In genomic region chr1:145979746-145980435, GRCh38 we compare ENCODE assay signal across 8 cellular contexts. TPM values are rescaled to one million over a fixed set of nuclear protein-coding genes. Genes with fewer than 3 reads are reported as not detected.
A peak's percentile ranks its signal among the peaks of the same experiment; 100 is the strongest.
DNase-seq lines count a peak whose midpoint lies in the region; ATAC-seq and TF ChIP-seq lines count a peak whose summit lies in the region.

No MANE protein-coding gene starts in this region.

- DNase-seq in HT1080 (ENCODE audit: low read depth) = peak; percentile 50
- DNase-seq in ascending aorta (ENCODE audit: low spot score in 2 of 2) = peak in 1 of 2 donors; percentile 76
- DNase-seq in endothelial cell (ENCODE audit: low spot score) = no peak
- no peak for DNase-seq in omental fat pad (ENCODE audit: low spot score)
- no peak for DNase-seq in activated effector memory CD4-positive, alpha-beta T cell treated with anti-CD3 and anti-CD28 coated beads, Interleukin-2, amount 50 U/mL, for 16 hours

- ATAC-seq in GM19035 (IDR thresholded peaks at IDR 0.05; ENCODE audit: unreplicated experiment) = peak; percentile 31
- ATAC-seq in omental fat pad (ENCODE audit: low FRiP score) = no peak
- ATAC-seq in HG03460 (IDR thresholded peaks at IDR 0.05; ENCODE audit: unreplicated experiment) = no peak

- peak overlapping the region; percentile 63 to 78 for H3K9ac ChIP-seq in mucosa of rectum (ENCODE audit: low read depth in 1 of 2, low read length in 2 of 2)

- H3K4me3 ChIP-seq in ascending aorta (peak overlapping the region; percentile 18 to 40), mucosa of rectum (ENCODE audit: low read length in 2 of 2) (peak overlapping the region; percentile 44 to 46)

- intact Hi-C loops in ascending aorta (cut with DNase I) = loop anchor here (1.0 to 5.0 kb wide), 3 partner anchors 16 to 88 kb away; partner anchors contain the start of gene TXNIP

- H3K36me3 ChIP-seq in ascending aorta = peaks cover 0 to 3% of the 10 kb centered on the region in 2 donors
- no peaks in the 10 kb centered on the region for H3K36me3 ChIP-seq in mucosa of rectum (ENCODE audit: control insufficient read depth in 2 of 2, insufficient read depth in 2 of 2, low read length in 2 of 2)

- H3K9me3 ChIP-seq in ascending aorta = no peaks in the 10 kb centered on the region
- no peaks in the 10 kb centered on the region for H3K9me3 ChIP-seq in mucosa of rectum (ENCODE audit: control insufficient read depth in 2 of 2, low read length in 2 of 2)

- H3K27ac Mint-ChIP-seq in endothelial cell (ENCODE audit: unreplicated experiment) = no peak overlapping the region

- peaks cover 3% of the 10 kb centered on the region for H3K27me3 Mint-ChIP-seq in endothelial cell (ENCODE audit: unreplicated experiment)

- H3K36me3 Mint-ChIP-seq in endothelial cell (ENCODE audit: low read depth, unreplicated experiment) = no peaks in the 10 kb centered on the region

- no peak for TF ChIP-seq CTCF in ascending aorta (IDR thresholded peaks at IDR 0.05)
- no peak for TF ChIP-seq CTCF in endothelial cell (IDR thresholded peaks at IDR 0.05; ENCODE audit: unreplicated experiment)
- TF ChIP-seq CTCF in omental fat pad (IDR thresholded peaks at IDR 0.05) = no peak

- no peak overlapping the region for H3K4me3 Mint-ChIP-seq in endothelial cell (ENCODE audit: unreplicated experiment)

- H3K4me1 ChIP-seq in ascending aorta = peaks cover 36 to 66% of the 10 kb centered on the region in 2 donors
- peaks cover 57 to 65% of the 10 kb centered on the region in 2 donors for H3K4me1 ChIP-seq in mucosa of rectum (ENCODE audit: control insufficient read depth in 2 of 2, insufficient read depth in 2 of 2, low read length in 2 of 2)

- no peaks in the 10 kb centered on the region for H3K9me3 Mint-ChIP-seq in endothelial cell (ENCODE audit: unreplicated experiment)

- H3K4me1 Mint-ChIP-seq in endothelial cell (ENCODE audit: unreplicated experiment) = peaks cover 14% of the 10 kb centered on the region

- H3K27ac ChIP-seq in ascending aorta (peak overlapping the region; percentile 90 to 98), mucosa of rectum (ENCODE audit: low read depth in 2 of 2, low read length in 2 of 2) (peak overlapping the region; percentile 97 to 99)

- H3K27me3 ChIP-seq in ascending aorta (no peaks in the 10 kb centered on the region), mucosa of rectum (ENCODE audit: control insufficient read depth in 2 of 2, insufficient read depth in 2 of 2, low read length in 2 of 2) (no peaks in the 10 kb centered on the region)

RNA-seq across cellular contexts. Expression of gene POLR3GL, which starts 15.4 kb away (rescaled TPM):
- 6.6 and 8.3 TPM in 2 replicates for total RNA-seq in HT1080 (2014; rRNA removed; shearing (Covaris generic))
- polyA plus RNA-seq in HT1080 (2015; cell fraction: cytosol; rRNA removed) = 11.9 and 12.1 TPM in 2 replicates
- 4.8 and 6.5 TPM in 2 replicates for polyA plus RNA-seq in HT1080 (2015; cell fraction: nucleus; rRNA removed)
- total RNA-seq in ascending aorta (22.9 TPM), endothelial cell (ENCODE audit: unreplicated experiment) (12.4 TPM), omental fat pad (10 to 100 TPM; 19.0 to 31.4 (median 24.0) TPM)

RNA-seq across cellular contexts. Expression of gene ANKRD34A, which starts 15.5 kb away (rescaled TPM):
- total RNA-seq in HT1080 (2014; rRNA removed; shearing (Covaris generic)) = 0.94 and 1.1 TPM in 2 replicates
- polyA plus RNA-seq in HT1080 (2015; cell fraction: cytosol; rRNA removed) = 0.75 and 0.81 TPM in 2 replicates
- polyA plus RNA-seq in HT1080 (2015; cell fraction: nucleus; rRNA removed) = 2.7 and 3.1 TPM in 2 replicates
- total RNA-seq in ascending aorta (13.6 TPM), endothelial cell (ENCODE audit: unreplicated experiment) (0.56 TPM), omental fat pad (1 to 10 TPM in 1 of 4 donors, under 1 TPM in 3; 0.32 to 1.7 (median 0.58) TPM)

RNA-seq across cellular contexts. Expression of gene TXNIP, which starts 16.5 kb away (rescaled TPM):
- total RNA-seq in HT1080 (2014; rRNA removed; shearing (Covaris generic)) = 10.4 and 11.9 TPM in 2 replicates
- 44.8 and 66.1 TPM in 2 replicates for polyA plus RNA-seq in HT1080 (2015; cell fraction: cytosol; rRNA removed)
- 201 and 248 TPM in 2 replicates for polyA plus RNA-seq in HT1080 (2015; cell fraction: nucleus; rRNA removed)
- total RNA-seq in ascending aorta = 877 TPM
- total RNA-seq in endothelial cell (ENCODE audit: unreplicated experiment) = 107 TPM
- 1,000 to 10,000 TPM; 1,118 to 3,262 (median 1,971) TPM for total RNA-seq in omental fat pad

RNA-seq across cellular contexts. Expression of gene LIX1L, which starts 22.1 kb away (rescaled TPM):
- total RNA-seq in HT1080 (2014; rRNA removed; shearing (Covaris generic)) = 16.3 and 24.7 TPM in 2 replicates
- 44.5 and 52.9 TPM in 2 replicates for polyA plus RNA-seq in HT1080 (2015; cell fraction: cytosol; rRNA removed)
- polyA plus RNA-seq in HT1080 (2015; cell fraction: nucleus; rRNA removed) = 22.7 and 25.6 TPM in 2 replicates
- total RNA-seq in ascending aorta (44.0 TPM), endothelial cell (ENCODE audit: unreplicated experiment) (83.3 TPM), omental fat pad (10 to 100 TPM; 15.4 to 34.0 (median 28.3) TPM)

RNA-seq across cellular contexts. Expression of gene HJV, which starts 41.6 kb away (rescaled TPM):
- not detected in 2 replicates for total RNA-seq in HT1080 (2014; rRNA removed; shearing (Covaris generic))
- not detected in 2 replicates for polyA plus RNA-seq in HT1080 (2015; cell fraction: cytosol; rRNA removed)
- not detected in 2 replicates for polyA plus RNA-seq in HT1080 (2015; cell fraction: nucleus; rRNA removed)
- not detected for total RNA-seq in ascending aorta
- total RNA-seq in endothelial cell (ENCODE audit: unreplicated experiment) = not detected
- not detected for total RNA-seq in omental fat pad
